ENCODE assay signal across 1 cellular context in the genomic region with DNA sequence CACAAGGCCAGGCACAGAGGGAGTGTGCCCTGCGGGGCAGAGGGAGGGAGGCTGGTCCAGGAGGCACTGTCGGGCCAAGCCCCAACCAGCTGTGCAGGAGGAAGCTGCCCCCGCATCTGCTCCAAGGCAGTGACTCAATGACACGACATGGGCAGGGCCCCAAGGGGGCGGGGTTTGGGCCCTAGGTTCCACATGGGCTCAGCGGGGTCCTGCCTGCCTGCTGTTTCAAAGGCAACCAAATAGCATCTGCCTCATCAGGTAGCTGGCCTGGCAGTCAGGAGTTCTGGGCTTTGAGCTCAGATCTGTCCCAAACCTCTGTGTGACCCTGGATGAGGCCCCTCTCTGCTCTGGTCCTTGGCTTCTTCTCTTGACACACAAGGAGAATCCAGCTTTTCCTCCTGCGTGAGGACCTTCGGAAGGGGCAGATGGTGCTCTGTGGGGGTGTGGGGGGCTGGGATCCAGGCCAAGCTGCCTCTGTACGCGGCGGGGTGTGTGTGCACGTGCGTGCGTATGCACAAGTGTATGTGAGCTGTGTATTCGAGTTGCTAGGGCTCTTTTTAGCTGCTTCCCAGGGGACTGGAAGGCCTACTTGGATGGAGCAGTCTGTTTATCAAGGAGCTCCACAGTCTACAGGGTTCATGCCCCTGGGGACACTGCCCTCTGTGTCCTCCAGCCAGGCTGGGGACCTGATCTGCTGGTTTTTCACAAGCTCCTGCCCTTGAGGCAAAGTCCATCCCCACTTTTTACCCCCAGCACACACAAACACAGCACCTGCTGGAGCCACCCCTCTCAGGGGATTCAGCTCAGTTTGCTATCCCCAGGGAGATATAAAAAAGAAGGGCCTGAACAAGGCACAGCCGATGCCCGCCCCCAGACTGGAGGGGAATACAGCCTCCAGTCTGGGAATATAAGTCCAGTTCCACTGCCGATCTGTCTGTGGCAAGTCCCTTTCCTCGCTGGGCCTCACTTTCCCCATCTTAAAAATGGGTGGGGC.
TF ChIP-seq lines count a peak whose summit lies in the region.

No MANE protein-coding gene starts in this region.

TF ChIP-seq in H1, 55 proteins besides CTCF, POLR2A, EP300 and RAD21 (continued from another document):
- TF ChIP-seq RBBP5 (IDR thresholded peaks at IDR 0.05; ENCODE audit: borderline replicate concordance, low read depth, low read length) (peak; percentile 40; the same call in 1 of the 2 replicates), POLR2AphosphoS5 (IDR thresholded peaks at IDR 0.05; ENCODE audit: low read depth, low read length) (peak; percentile 54; the same call in 1 of the 2 replicates), SP1 (IDR thresholded peaks at IDR 0.05; ENCODE audit: low read depth, low read length) (0 out of 2 replicates have a peak, but pooled peaks have one; percentile 34), TAF1 (IDR thresholded peaks at IDR 0.05; ENCODE audit: low read depth, low read length) (peak; percentile 66), SIRT6 (IDR thresholded peaks at IDR 0.05; ENCODE audit: low read length) (no peak), CREB1 (IDR thresholded peaks at IDR 0.05) (peak; percentile 74), SIN3A (conservative IDR thresholded peaks at IDR 0.05 in 1 of 2, IDR thresholded peaks at IDR 0.05 in 1 of 2; ENCODE audit: low read depth in 1 of 2, low read length in 2 of 2) (peak; percentile 29 to 62; a peak in 1 of 4 replicates), EGR1 (IDR thresholded peaks at IDR 0.05; ENCODE audit: borderline replicate concordance, low read depth, low read length) (peak; percentile 83; the same call in 1 of the 2 replicates)
- TF ChIP-seq, protein P1, sequence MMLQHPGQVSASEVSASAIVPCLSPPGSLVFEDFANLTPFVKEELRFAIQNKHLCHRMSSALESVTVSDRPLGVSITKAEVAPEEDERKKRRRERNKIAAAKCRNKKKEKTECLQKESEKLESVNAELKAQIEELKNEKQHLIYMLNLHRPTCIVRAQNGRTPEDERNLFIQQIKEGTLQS (IDR thresholded peaks at IDR 0.05; ENCODE audit: insufficient read depth, low read depth, low read length), result no peak
- TF ChIP-seq, protein P2, sequence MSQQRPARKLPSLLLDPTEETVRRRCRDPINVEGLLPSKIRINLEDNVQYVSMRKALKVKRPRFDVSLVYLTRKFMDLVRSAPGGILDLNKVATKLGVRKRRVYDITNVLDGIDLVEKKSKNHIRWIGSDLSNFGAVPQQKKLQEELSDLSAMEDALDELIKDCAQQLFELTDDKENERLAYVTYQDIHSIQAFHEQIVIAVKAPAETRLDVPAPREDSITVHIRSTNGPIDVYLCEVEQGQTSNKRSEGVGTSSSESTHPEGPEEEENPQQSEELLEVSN (IDR thresholded peaks at IDR 0.05), result peak; percentile 40
TF ChIP-seq in H1: peak in this region for 8.
